ENCODE assay signal across 8 cellular contexts in genomic region chr1:121097867-121098215, GRCh38.
A peak's percentile ranks its signal among the peaks of the same experiment; 100 is the strongest.
DNase-seq lines count a peak whose midpoint lies in the region; ATAC-seq lines count a peak whose summit lies in the region.
"Not testable (repeated sequence)": the region's sequence is repeated elsewhere in the genome, so short reads cannot be mapped to it uniquely, and the experiment has no call there.

No MANE protein-coding gene starts in this region.

- ATAC-seq in HG02840 (IDR thresholded peaks at IDR 0.05; ENCODE audit: low FRiP score, unreplicated experiment) = peak; percentile 12
- peak; percentile 3 for ATAC-seq in effector memory CD8-positive, alpha-beta T cell (replicated peaks)

- DNase-seq in G401 (ENCODE audit: low spot score) = peak; percentile 33
- peak; percentile 25 for DNase-seq in NCI-H2227 (lab: John Stamatoyannopoulos, UW; ENCODE audit: unreplicated experiment)
- peak; percentile 70 for DNase-seq in activated CD8-positive, alpha-beta memory T cell treated with anti-CD3 and anti-CD28 coated beads for 24 hours
- peak in 1 of 3 experiments; percentile 2 for DNase-seq in effector memory CD8-positive, alpha-beta T cell
- DNase-seq in islet precursor cell = peak; percentile 70
- DNase-seq in posterior cingulate gyrus = peak in 8 of 10 donors; percentile 10 to 84 (median 20)

- H3K4me1 ChIP-seq in urinary bladder (ENCODE audit: insufficient read depth) = not testable (repeated sequence)

- peak overlapping the region; percentile 60 to 61 for H3K4me3 Mint-ChIP-seq in effector memory CD8-positive, alpha-beta T cell

- not testable (repeated sequence) for H3K27ac ChIP-seq in urinary bladder (ENCODE audit: low read depth)

- H3K9me3 Mint-ChIP-seq in effector memory CD8-positive, alpha-beta T cell = not testable (repeated sequence)

- WGBS in urinary bladder = 22% methylated on average over 12 of the region's 21 CpGs

- H3K27me3 Mint-ChIP-seq in effector memory CD8-positive, alpha-beta T cell = not testable (repeated sequence)

- not testable (repeated sequence) for H3K36me3 Mint-ChIP-seq in effector memory CD8-positive, alpha-beta T cell (ENCODE audit: insufficient read depth)

- H3K4me1 Mint-ChIP-seq in effector memory CD8-positive, alpha-beta T cell (ENCODE audit: low read depth in 2 of 2) = not testable (repeated sequence)

- not testable (repeated sequence) for H3K27ac Mint-ChIP-seq in effector memory CD8-positive, alpha-beta T cell

- in situ Hi-C loops in G401 (cut with HindIII; ENCODE audit: low sequenced_read_pairs) = not testable (repeated sequence)

- H3K36me3 ChIP-seq in urinary bladder (ENCODE audit: insufficient read depth) = not testable (repeated sequence)

- intact Hi-C loops in posterior cingulate gyrus (cut with DNase I) = not testable (repeated sequence)

- peak overlapping the region; percentile 11 for H3K4me3 ChIP-seq in urinary bladder (ENCODE audit: low read depth, low read length)
